ENCODE assay signal across 8 cellular contexts in genomic region chr9:90915693-90916092, GRCh38.
DNase-seq lines count a peak whose midpoint lies in the region; ATAC-seq, FAIRE-seq and TF ChIP-seq lines count a peak whose summit lies in the region.

No MANE protein-coding gene starts in this region.

- WGBS in K562 (ENCODE audit: insufficient coverage, low coverage, missing lambda C conversion rate), result 0% methylated on average over 1 of the region's 6 CpGs
- 67 to 89% (median 72%) methylated on average over 6 of the region's 6 CpGs for WGBS in spleen, 5 donors

- intact Hi-C loops in K562 (cut with micrococcal nuclease) (loop anchor here (5.0 to 10.0 kb wide), 3 partner anchors 119 to 762 kb away; no protein-coding TSS in a partner anchor), spleen (cut with DNase I; ENCODE audit: low total_unique reads) (loop anchor here (2.0 to 5.0 kb wide), 2 partner anchors 511 to 812 kb away; no protein-coding TSS in a partner anchor), dorsolateral prefrontal cortex (cut with DNase I) (loop anchor here (2.0 to 10.0 kb wide), 5 partner anchors 122 to 769 kb away; no protein-coding TSS in a partner anchor), kidney (cut with DNase I) (loop anchor here (5.0 to 10.0 kb wide), 2 partner anchors 522 to 819 kb away; no protein-coding TSS in a partner anchor)

- CTCF ChIA-PET in K562 (lab: Yijun Ruan, JAX; ENCODE audit: low intra/inter-chr PET ratio), result no interaction called here

- H3K9me2 ChIP-seq in MM.1S (replicated peaks; ENCODE audit: insufficient read depth, low read length), result no peaks in the 10 kb centered on the region

- FAIRE-seq in K562 (lab: Jason Lieb, UNC), result no peak
- FAIRE-seq in kidney (lab: Jason Lieb, UNC), result no peak

- TF ChIP-seq RAD21 in K562 (CRISPR knock-in tag; conservative IDR thresholded peaks at IDR 0.05 in 1 of 2, IDR thresholded peaks at IDR 0.05 in 1 of 2), result peak in 1 of 2 experiments; percentile 17; a peak in 1 of 4 replicates

- no TSS peak for BruUV-seq in K562 (replicated peaks; lab: Mats Ljungman, UMichigan)

- no peaks in the 10 kb centered on the region for H3K27me3 ChIP-seq in MM.1S (replicated peaks; ENCODE audit: insufficient read depth, low read length)
- H3K27me3 ChIP-seq in K562 (ENCODE audit: control insufficient read depth in 2 of 2, insufficient read depth in 2 of 2, low read length in 2 of 2), result peaks cover 0 to 29% of the 10 kb centered on the region in 2 experiments; a peak in 2 of 5 replicates
- peaks cover 0 to 10% (median 0%) of the 10 kb centered on the region in 7 donors for H3K27me3 ChIP-seq in spleen (replicated peaks in 1 of 7)
- H3K27me3 ChIP-seq in dorsolateral prefrontal cortex, result peaks cover 0 to 12% (median 0%) of the 10 kb centered on the region in 45 donors

- in situ Hi-C loops in K562 (cut with MboI), result loop anchor here (10.0 to 25.0 kb wide), 3 partner anchors 522 to 1072 kb away; no protein-coding TSS in a partner anchor

- peak overlapping the region; percentile 48; the same call in 1 of the 2 replicates for H3K9ac ChIP-seq in MM.1S (ENCODE audit: low read length)
- H3K9ac ChIP-seq in K562 (ENCODE audit: insufficient read depth in 1 of 2, low read depth in 2 of 2, low read length in 2 of 2), result no peak overlapping the region
- no peak overlapping the region for H3K9ac ChIP-seq in kidney (ENCODE audit: low read length in 2 of 2)

- no peaks in the 10 kb centered on the region for H3K9me1 ChIP-seq in K562 (ENCODE audit: control insufficient read depth, insufficient read depth, low read length)

- peaks cover 7% of the 10 kb centered on the region for H3F3A ChIP-seq in MM.1S (ENCODE audit: insufficient read depth, low read length)

- H3K36me3 ChIP-seq in MM.1S (replicated peaks; ENCODE audit: insufficient read depth, low read length), result no peaks in the 10 kb centered on the region
- no peaks in the 10 kb centered on the region for H3K36me3 ChIP-seq in K562 (ENCODE audit: control insufficient read depth, insufficient read depth, low read length)
- no peaks in the 10 kb centered on the region for H3K36me3 ChIP-seq in spleen
- no peaks in the 10 kb centered on the region for H3K36me3 ChIP-seq in kidney (ENCODE audit: control insufficient read depth in 1 of 2, insufficient read depth in 2 of 2, low read length in 2 of 2)

- H3K79me2 ChIP-seq in MM.1S (ENCODE audit: low read length) (0 out of 2 replicates have a peak, but pooled peaks cover 2% of the 10 kb centered on the region), K562 (ENCODE audit: control insufficient read depth, insufficient read depth, low read length) (no peaks in the 10 kb centered on the region)

- peaks cover 35% of the 10 kb centered on the region for H3K4me1 ChIP-seq in MM.1S (ENCODE audit: low read length)
- no peaks in the 10 kb centered on the region for H3K4me1 ChIP-seq in K562 (replicated peaks in 1 of 2; ENCODE audit: control insufficient read depth in 2 of 2, insufficient read depth in 2 of 2, low read length in 2 of 2)
- peaks cover 0 to 8% (median 0%) of the 10 kb centered on the region in 6 donors for H3K4me1 ChIP-seq in spleen
- H3K4me1 ChIP-seq in kidney (ENCODE audit: control insufficient read depth in 1 of 2, insufficient read depth in 1 of 2, low read depth in 1 of 2, low read length in 2 of 2), result peaks cover 0 to 2% of the 10 kb centered on the region in 2 donors

- TF ChIP-seq POLR2A in K562 (conservative IDR thresholded peaks at IDR 0.05) (no peak), spleen (IDR thresholded peaks at IDR 0.05) (no peak)

- TF ChIP-seq EP300 in K562 (IDR thresholded peaks at IDR 0.05; ENCODE audit: low read length), result no peak

- H3K27ac ChIP-seq in MM.1S (ENCODE audit: low read length) (peak overlapping the region; percentile 69), K562 (ENCODE audit: extremely low read depth, low read depth, low read length) (no peak overlapping the region), spleen (no peak overlapping the region), dorsolateral prefrontal cortex (no peak overlapping the region), kidney (ENCODE audit: low read depth in 2 of 2, low read length in 2 of 2) (no peak overlapping the region)

- ATAC-seq in K562 (peak; percentile 84), GM21576 (IDR thresholded peaks at IDR 0.05; ENCODE audit: unreplicated experiment) (no peak)

- no peaks in the 10 kb centered on the region for H3K9me3 ChIP-seq in MM.1S (replicated peaks; ENCODE audit: insufficient read depth, low read length)
- H3K9me3 ChIP-seq in K562 (replicated peaks; ENCODE audit: control insufficient read depth, insufficient read depth, low read depth, low read length), result no peaks in the 10 kb centered on the region
- H3K9me3 ChIP-seq in spleen, result no peaks in the 10 kb centered on the region
- H3K9me3 ChIP-seq in kidney (ENCODE audit: control insufficient read depth in 1 of 2, low read length in 2 of 2), result no peaks in the 10 kb centered on the region

- POLR2A ChIA-PET in K562 (lab: Yijun Ruan, JAX), result interaction anchor here (0.9 kb wide), 1 partner anchor 425 kb away, joined by 3 read pairs; no protein-coding TSS in a partner anchor

- peak overlapping the region; percentile 48; the same call in 1 of the 2 replicates for H3K4me2 ChIP-seq in MM.1S (ENCODE audit: low read depth, low read length)
- H3K4me2 ChIP-seq in K562 (ENCODE audit: insufficient read depth, low read length), result no peak overlapping the region

- DNase-seq in GM03348 (ENCODE audit: low spot score) (peak; percentile 39), MM.1S (peak; percentile 46), K562 (ENCODE audit: extremely low read depth in 1 of 4, low spot score in 3 of 4) (peak; percentile 31 to 50 (median 46)), spleen (peak; percentile 74), dorsolateral prefrontal cortex (no peak), kidney (no peak)
- no peak for DNase-seq in central memory CD4-positive, alpha-beta T cell

- peak overlapping the region; percentile 61 for H2AFZ ChIP-seq in MM.1S (ENCODE audit: low read length)
- no peak overlapping the region for H2AFZ ChIP-seq in K562 (ENCODE audit: low read depth, low read length)

- no peak overlapping the region for H3K4me3 ChIP-seq in MM.1S (ENCODE audit: low read length)
- no peak overlapping the region for H3K4me3 ChIP-seq in K562
- H3K4me3 ChIP-seq in spleen, result no peak overlapping the region
- H3K4me3 ChIP-seq in dorsolateral prefrontal cortex, result no peak overlapping the region
- no peak overlapping the region for H3K4me3 ChIP-seq in kidney (ENCODE audit: low read length in 2 of 2)

- TF ChIP-seq CTCF in MM.1S (IDR thresholded peaks at IDR 0.05; ENCODE audit: low read length), result peak; percentile 46
- peak; percentile 34 to 46 (median 36); a peak in 4 of 6 replicates for TF ChIP-seq CTCF in K562 (IDR thresholded peaks at IDR 0.05 in 2 of 3, conservative IDR thresholded peaks at IDR 0.05 in 1 of 3; ENCODE audit: insufficient read depth in 2 of 3, low read depth in 1 of 3, low read length in 3 of 3)
- no peak for TF ChIP-seq CTCF in spleen (IDR thresholded peaks at IDR 0.05 in 8 of 11, conservative IDR thresholded peaks at IDR 0.05 in 3 of 11)
- no peak for TF ChIP-seq CTCF in dorsolateral prefrontal cortex (IDR thresholded peaks at IDR 0.05 in 54 of 56, conservative IDR thresholded peaks at IDR 0.05 in 2 of 56; ENCODE audit: low read depth in 1 of 56, partially characterized antibody in 56 of 56)
- TF ChIP-seq CTCF in kidney (IDR thresholded peaks at IDR 0.05; ENCODE audit: borderline replicate concordance, extremely low read depth, insufficient read depth), result no peak

- no peaks in the 10 kb centered on the region for H4K20me1 ChIP-seq in MM.1S (ENCODE audit: insufficient read depth, low read length)
- no peaks in the 10 kb centered on the region for H4K20me1 ChIP-seq in K562 (replicated peaks; ENCODE audit: control insufficient read depth, insufficient read depth, low read length)

TF ChIP-seq in K562, 482 proteins besides CTCF, POLR2A, EP300 and RAD21 (continues in another document):
- no peak for TF ChIP-seq CBX5 (IDR thresholded peaks at IDR 0.05; ENCODE audit: borderline replicate concordance, low read depth)
- no peak for TF ChIP-seq MTF1 (CRISPR knock-in tag; IDR thresholded peaks at IDR 0.05; ENCODE audit: borderline replicate concordance)
- no peak for TF ChIP-seq ATF7 (IDR thresholded peaks at IDR 0.05)
- no peak for TF ChIP-seq DLX4 (CRISPR knock-in tag; IDR thresholded peaks at IDR 0.05)
- no peak for TF ChIP-seq ZNF324 (CRISPR knock-in tag; IDR thresholded peaks at IDR 0.05)
- TF ChIP-seq MYBL2 (IDR thresholded peaks at IDR 0.05; ENCODE audit: low read depth), result no peak
- no peak for TF ChIP-seq MYBL2 (CRISPR knock-in tag; IDR thresholded peaks at IDR 0.05; ENCODE audit: borderline replicate concordance)
- TF ChIP-seq NFXL1 (CRISPR knock-in tag; IDR thresholded peaks at IDR 0.05), result no peak
- no peak for TF ChIP-seq CXXC5 (CRISPR knock-in tag; IDR thresholded peaks at IDR 0.05)
- TF ChIP-seq ZNF354B (CRISPR knock-in tag; IDR thresholded peaks at IDR 0.05), result no peak
- no peak for TF ChIP-seq BRCA1 (IDR thresholded peaks at IDR 0.05)
- TF ChIP-seq BRCA1 (CRISPR knock-in tag; IDR thresholded peaks at IDR 0.05), result no peak
- TF ChIP-seq RNF2 (IDR thresholded peaks at IDR 0.05), result no peak
- TF ChIP-seq HSF4 (CRISPR knock-in tag; IDR thresholded peaks at IDR 0.05; ENCODE audit: borderline replicate concordance), result no peak
- no peak for TF ChIP-seq BCOR (IDR thresholded peaks at IDR 0.05)

Comparison
In these comparisons a context has a peak if more than half of its experiments do, and no peak if none do; other contexts are left out.
1. DNase-seq: peak in GM03348 (single experiment), MM.1S (single experiment), K562 (4 of 4) and spleen (single experiment); none in central memory CD4-positive, alpha-beta T cell (single experiment), dorsolateral prefrontal cortex (0 of 10) and kidney (single experiment).
2. CTCF ChIP-seq: peak in MM.1S (single experiment) and K562 (3 of 3); none in spleen (0 of 11), dorsolateral prefrontal cortex (0 of 56) and kidney (single experiment).